In genomic region chr11:57800444-57801184, GRCh38 we compare ENCODE assay signal across 8 cellular contexts. TPM values are rescaled to one million over a fixed set of nuclear protein-coding genes. Genes with fewer than 3 reads are reported as not detected.
DNase-seq lines count a peak whose midpoint lies in the region; ATAC-seq and TF ChIP-seq lines count a peak whose summit lies in the region.

No MANE protein-coding gene starts in this region.

- H3K36me3 ChIP-seq in right lobe of liver (peaks cover 0 to 63% (median 41%) of the 10 kb centered on the region in 4 donors), testis (ENCODE audit: low read depth, missing control alignments) (no peaks in the 10 kb centered on the region)

- ATAC-seq in HG02610 (IDR thresholded peaks at IDR 0.05; ENCODE audit: unreplicated experiment) (peak; percentile 79), right lobe of liver (peak; percentile 88 to 94 (median 91))

- H3K9me3 ChIP-seq in AG04450 (ENCODE audit: control insufficient read depth, insufficient read depth, low read length) (no peaks in the 10 kb centered on the region), right lobe of liver (no peaks in the 10 kb centered on the region), testis (no peaks in the 10 kb centered on the region)

- H3K4me3 ChIP-seq in AG04450 (ENCODE audit: low read depth, low read length), result no peak overlapping the region
- H3K4me3 ChIP-seq in right lobe of liver, result no peak overlapping the region
- H3K4me3 ChIP-seq in testis, result no peak overlapping the region

- intact Hi-C loops in dendritic cell treated with granulocyte-macrophage colony-stimulating factor and Interleukin-4, amounts not matched to agents 40 ng/mL and 50 ng/mL, for 4 days (cut with micrococcal nuclease), result loop anchor here (1.0 to 2.0 kb wide), 3 partner anchors 43 to 88 kb away; partner anchors contain the start of genes BTBD18, MED19 and TMX2
- intact Hi-C loops in right lobe of liver (cut with DNase I), result loop anchor here in 1 of 2 donors (5.0 kb wide), 1 partner anchor 48 kb away; the partner anchor contains the start of gene BTBD18
- intact Hi-C loops in testis (cut with DNase I; ENCODE audit: low total_unique reads), result loop anchor here (10.0 kb wide), 1 partner anchor 56 kb away; the partner anchor contains the start of gene SELENOH

- H3K27me3 Mint-ChIP-seq in dendritic cell treated with granulocyte-macrophage colony-stimulating factor and Interleukin-4, amounts not matched to agents 40 ng/mL and 50 ng/mL, for 4 days, result no peaks in the 10 kb centered on the region

- DNase-seq in AG04450 (ENCODE audit: low read depth, low spot score), result peak; percentile 34
- DNase-seq in NAMALWA (ENCODE audit: low spot score), result peak; percentile 79
- DNase-seq in SHP77 treated with DMSO at 0.1 percent for 48 hours (lab: John Stamatoyannopoulos, UW), result peak; percentile 57
- DNase-seq in right lobe of liver, result no peak
- no peak for DNase-seq in testis

- H3K27me3 ChIP-seq in AG04450 (ENCODE audit: control insufficient read depth, insufficient read depth, low read length), result no peaks in the 10 kb centered on the region
- H3K27me3 ChIP-seq in right lobe of liver, result no peaks in the 10 kb centered on the region
- no peaks in the 10 kb centered on the region for H3K27me3 ChIP-seq in testis

- H3K27ac ChIP-seq in AG04450 (ENCODE audit: low read depth, low read length), result no peak overlapping the region
- H3K27ac ChIP-seq in right lobe of liver, result peak overlapping the region in 2 of 3 donors; percentile 35 to 47
- peak overlapping the region; percentile 19 to 28 for H3K27ac ChIP-seq in testis

- H3K4me1 ChIP-seq in right lobe of liver (peaks cover 0 to 31% (median 17%) of the 10 kb centered on the region in 4 donors), testis (peaks cover 35% of the 10 kb centered on the region)

- no peaks in the 10 kb centered on the region for H3K9me3 Mint-ChIP-seq in dendritic cell treated with granulocyte-macrophage colony-stimulating factor and Interleukin-4, amounts not matched to agents 40 ng/mL and 50 ng/mL, for 4 days

- POLR2A ChIA-PET in AG04450 (lab: Yijun Ruan, JAX), result interaction anchor here (0.6 to 1.2 kb wide), 7 partner anchors 22 to 89 kb away, joined by 3 to 8 read pairs (median 3); partner anchors contain the start of genes BTBD18, CTNND1, MED19 and SELENOH

- CTCF ChIA-PET in AG04450 (lab: Charles Lee), result interaction anchor here (0.5 to 9.5 kb wide), 50 partner anchors 9 to 725 kb away, joined by 3 to 157 read pairs (median 4); partner anchors contain the start of genes BTBD18, CTNND1, OR6Q1 and SELENOH

- H3K27ac Mint-ChIP-seq in dendritic cell treated with granulocyte-macrophage colony-stimulating factor and Interleukin-4, amounts not matched to agents 40 ng/mL and 50 ng/mL, for 4 days, result peak overlapping the region; percentile 60

- peaks cover 75% of the 10 kb centered on the region for H3K36me3 Mint-ChIP-seq in dendritic cell treated with granulocyte-macrophage colony-stimulating factor and Interleukin-4, amounts not matched to agents 40 ng/mL and 50 ng/mL, for 4 days (ENCODE audit: low read depth)

- TF ChIP-seq CTCF in AG04450 (IDR thresholded peaks at IDR 0.05; ENCODE audit: low read depth, low read length), result peak; percentile 85
- peak; percentile 83 for TF ChIP-seq CTCF in GM12873 (IDR thresholded peaks at IDR 0.05; ENCODE audit: insufficient read depth, low read depth, low read length, missing control alignments)
- TF ChIP-seq CTCF in right lobe of liver (IDR thresholded peaks at IDR 0.05), result peak; percentile 87 to 99 (median 90)
- TF ChIP-seq CTCF in testis (IDR thresholded peaks at IDR 0.05), result peak; percentile 84 to 93 (median 90)

- 47% methylated on average over 4 of the region's 4 CpGs for WGBS in right lobe of liver (ENCODE audit: insufficient coverage, low coverage, low lambda C conversion rate, missing lambda C conversion rate)
- 59 to 70% methylated on average over 4 of the region's 4 CpGs for WGBS in testis, 2 donors

- H3K4me1 Mint-ChIP-seq in dendritic cell treated with granulocyte-macrophage colony-stimulating factor and Interleukin-4, amounts not matched to agents 40 ng/mL and 50 ng/mL, for 4 days (ENCODE audit: low read depth), result peaks cover 41% of the 10 kb centered on the region

- H3K4me3 Mint-ChIP-seq in dendritic cell treated with granulocyte-macrophage colony-stimulating factor and Interleukin-4, amounts not matched to agents 40 ng/mL and 50 ng/mL, for 4 days, result no peak overlapping the region

- TF ChIP-seq POLR2A in right lobe of liver (IDR thresholded peaks at IDR 0.05), result no peak
- no peak for TF ChIP-seq POLR2A in testis (IDR thresholded peaks at IDR 0.05)

RNA-seq across cellular contexts. Expression of gene CTNND1, which starts 39.0 kb away (rescaled TPM):
- polyA plus RNA-seq in AG04450 (2011; rRNA removed) (190 and 191 TPM in 2 replicates), testis (ENCODE audit: insufficient read depth, low read depth, low replicate concordance) (134 TPM)
- polyA minus RNA-seq in AG04450 (2011; rRNA and poly(A)+ RNA removed), result 509 and 760 TPM in 2 replicates
- total RNA-seq in right lobe of liver (100 to 1,000 TPM in 3 of 6 experiments, 10 to 100 TPM in 3; 62.3 to 123 (median 97.8) TPM), testis (100 to 1,000 TPM; 178 to 227 TPM)

RNA-seq across cellular contexts. Expression of gene BTBD18, which starts 49.0 kb away (rescaled TPM):
- polyA plus RNA-seq in AG04450 (2011; rRNA removed) (not detected in 2 replicates), testis (ENCODE audit: insufficient read depth, low read depth, low replicate concordance) (2.8 TPM)
- not detected in 2 replicates for polyA minus RNA-seq in AG04450 (2011; rRNA and poly(A)+ RNA removed)
- total RNA-seq in right lobe of liver (not detected), testis (1 to 10 TPM; 3.1 to 7.2 TPM)

RNA-seq across cellular contexts. Expression of gene SELENOH, which starts 59.3 kb away (rescaled TPM):
- 94.8 and 104 TPM in 2 replicates for polyA plus RNA-seq in AG04450 (2011; rRNA removed)
- polyA minus RNA-seq in AG04450 (2011; rRNA and poly(A)+ RNA removed), result 12.7 and 15.1 TPM in 2 replicates
- total RNA-seq in right lobe of liver, result 100 to 1,000 TPM in 1 of 6 experiments, 10 to 100 TPM in 5; 57.1 to 110 (median 70.7) TPM
- 100 to 1,000 TPM; 157 to 222 TPM for total RNA-seq in testis
- 71.3 TPM for polyA plus RNA-seq in testis (ENCODE audit: insufficient read depth, low read depth, low replicate concordance)

Comparison
In these comparisons a context has a peak if more than half of its experiments do, and no peak if none do; other contexts are left out.
1. DNase-seq: peak in AG04450 (single experiment), NAMALWA (single experiment) and SHP77 treated with DMSO at 0.1 percent for 48 hours (single experiment); none in right lobe of liver (0 of 3) and testis (single experiment).
2. RNA of gene BTBD18, which starts 49.0 kb away (total RNA-seq): 3.1 to 7.2 TPM in testis; not detected in right lobe of liver; every median in the first group is over 4 times any median in the second.
3. Peak in every context shown above with its lines, with median percentiles within 50 percentile points of each other: CTCF ChIP-seq.